In the genomic region with DNA sequence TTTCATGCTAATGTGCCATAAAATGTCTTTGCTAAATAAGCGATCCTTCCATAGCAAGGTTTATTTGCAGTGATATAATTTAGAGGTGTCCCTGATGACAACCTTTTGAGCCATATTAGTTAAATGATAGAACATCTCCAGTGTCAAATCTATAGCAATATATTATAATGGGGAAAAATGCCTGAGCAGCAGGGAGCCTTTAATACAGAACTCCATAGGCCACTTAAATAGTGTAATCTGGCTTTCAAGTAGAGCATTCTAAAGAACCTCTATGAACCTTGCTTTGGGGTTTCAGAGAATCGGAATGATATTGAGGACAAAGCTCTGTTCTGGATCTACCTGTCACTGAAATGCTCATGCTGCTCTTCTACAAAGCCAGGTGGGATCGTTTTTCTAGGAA, we compare ENCODE assay signal across 1 cellular context.
TF ChIP-seq lines count a peak whose summit lies in the region.

No MANE protein-coding gene starts in this region.

TF ChIP-seq in GM23338, 12 proteins besides CTCF, POLR2A, EP300 and RAD21 (continued from another document):
- TF ChIP-seq REST (IDR thresholded peaks at IDR 0.05; ENCODE audit: unreplicated experiment), result no peak
- no peak for TF ChIP-seq ETS1 (IDR thresholded peaks at IDR 0.05)
- TF ChIP-seq ZNF114 (CRISPR knock-in tag; IDR thresholded peaks at IDR 0.05), result no peak
- no peak for TF ChIP-seq NANOG (IDR thresholded peaks at IDR 0.05; ENCODE audit: borderline replicate concordance)
- no peak for TF ChIP-seq EZH2phosphoT487 (IDR thresholded peaks at IDR 0.05; ENCODE audit: unreplicated experiment)
- no peak for TF ChIP-seq JUNB (IDR thresholded peaks at IDR 0.05; ENCODE audit: unreplicated experiment)
- TF ChIP-seq ZNF331 (CRISPR knock-in tag; IDR thresholded peaks at IDR 0.05; ENCODE audit: low read depth), result no peak
